1 cellular context compared by ENCODE assay signal in the genomic region with DNA sequence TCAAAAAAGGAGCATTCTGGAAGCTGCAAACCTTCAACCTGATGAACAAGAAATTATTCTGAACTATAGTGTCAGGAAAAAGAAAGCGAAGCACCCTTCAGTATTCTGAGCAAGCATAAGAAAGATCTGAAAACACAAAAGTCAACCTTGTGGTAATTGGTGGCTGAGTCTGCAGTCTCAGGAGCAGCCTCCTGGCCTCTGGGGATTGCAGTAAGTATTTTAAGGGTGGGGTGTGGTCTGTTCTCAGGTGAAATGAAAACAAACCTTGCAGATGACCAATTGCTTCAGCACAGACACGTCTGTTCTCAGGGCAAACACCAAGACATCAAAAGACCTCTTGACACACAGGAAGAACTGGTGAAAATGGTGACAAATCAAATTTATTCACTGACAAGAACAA.
TF ChIP-seq lines count a peak whose summit lies in the region.

No MANE protein-coding gene starts in this region.

TF ChIP-seq in GM23338, 12 proteins besides CTCF, POLR2A, EP300 and RAD21 (continued from another document):
- TF ChIP-seq REST (IDR thresholded peaks at IDR 0.05; ENCODE audit: unreplicated experiment): no peak
- no peak for TF ChIP-seq ZNF114 (CRISPR knock-in tag; IDR thresholded peaks at IDR 0.05)
- TF ChIP-seq, protein P1, sequence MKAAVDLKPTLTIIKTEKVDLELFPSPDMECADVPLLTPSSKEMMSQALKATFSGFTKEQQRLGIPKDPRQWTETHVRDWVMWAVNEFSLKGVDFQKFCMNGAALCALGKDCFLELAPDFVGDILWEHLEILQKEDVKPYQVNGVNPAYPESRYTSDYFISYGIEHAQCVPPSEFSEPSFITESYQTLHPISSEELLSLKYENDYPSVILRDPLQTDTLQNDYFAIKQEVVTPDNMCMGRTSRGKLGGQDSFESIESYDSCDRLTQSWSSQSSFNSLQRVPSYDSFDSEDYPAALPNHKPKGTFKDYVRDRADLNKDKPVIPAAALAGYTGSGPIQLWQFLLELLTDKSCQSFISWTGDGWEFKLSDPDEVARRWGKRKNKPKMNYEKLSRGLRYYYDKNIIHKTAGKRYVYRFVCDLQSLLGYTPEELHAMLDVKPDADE (IDR thresholded peaks at IDR 0.05): no peak
